ENCODE assay signal across 13 cellular contexts in the genomic region with DNA sequence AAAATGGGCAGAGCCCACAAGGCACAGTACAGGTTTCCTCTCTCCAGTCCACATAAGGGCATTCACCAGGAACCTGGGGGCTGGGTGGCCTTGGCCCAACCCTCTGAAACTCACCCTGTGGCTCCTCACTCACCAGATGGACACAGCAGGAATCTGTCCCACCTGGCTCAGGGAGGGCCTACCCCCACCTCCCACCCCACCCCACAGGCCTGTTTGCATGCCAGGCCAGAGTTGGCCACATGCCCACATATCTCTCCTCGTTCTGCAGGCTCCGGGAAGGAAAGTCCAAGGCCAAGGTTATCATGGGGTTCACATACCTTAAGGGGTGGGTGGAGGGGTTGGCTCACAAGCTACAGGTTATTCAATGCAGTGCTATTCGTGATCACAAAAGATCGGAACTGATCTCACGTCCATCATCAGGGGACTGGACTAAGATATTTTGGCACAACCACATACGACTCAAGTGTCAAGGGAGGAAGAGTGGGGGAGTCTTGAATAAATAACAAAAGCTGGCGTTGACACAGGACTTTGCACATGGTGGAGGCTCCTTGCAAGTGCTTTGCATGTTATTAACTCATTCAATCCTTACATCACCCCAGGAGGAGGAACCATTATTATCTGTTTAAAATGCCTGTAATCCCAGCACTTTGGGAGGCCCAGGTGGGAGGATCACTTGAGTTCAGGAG. TPM values are rescaled to one million over a fixed set of nuclear protein-coding genes. Genes with fewer than 3 reads are reported as not detected.
DNase-seq lines count a peak whose midpoint lies in the region; ATAC-seq, FAIRE-seq and TF ChIP-seq lines count a peak whose summit lies in the region.
"Had no signal": no experiment of that assay in that cellular context is flagged by ENCODE, and none has a peak within 500 bp of the region (broad histone marks: within the 10 kb centered on the region; RNA-seq: fewer than 3 reads in every experiment).

No MANE protein-coding gene starts in this region.

- H3K4me3 ChIP-seq in MG63 = no peak overlapping the region
- H3K4me3 ChIP-seq in HepG2 (replicated peaks in 1 of 3; ENCODE audit: insufficient read depth in 1 of 3, low read depth in 2 of 3, low read length in 3 of 3) = no peak overlapping the region
- H3K4me3 ChIP-seq: vagina had no signal

- CTCF ChIA-PET in HepG2 (lab: Yijun Ruan, JAX; ENCODE audit: low intra/inter-chr PET ratio, low total read pairs) = no interaction called here

- H3K36me3 ChIP-seq in MG63 (no peaks in the 10 kb centered on the region), HepG2 (replicated peaks in 1 of 2; ENCODE audit: control insufficient read depth in 1 of 2, insufficient read depth in 2 of 2, low read length in 2 of 2) (no peaks in the 10 kb centered on the region)
- H3K36me3 ChIP-seq: vagina had no signal

- H2AFZ ChIP-seq in HepG2 (ENCODE audit: low read length) = no peak overlapping the region

- H3K27ac ChIP-seq in HepG2 (ENCODE audit: extremely low read length, insufficient read depth, low read length) = peak overlapping the region; percentile 0
- H3K27ac ChIP-seq: vagina had no signal

- ATAC-seq in HepG2 (peak; percentile 49), GM18498 (IDR thresholded peaks at IDR 0.05; ENCODE audit: unreplicated experiment) (no peak)

- H3K4me1 ChIP-seq in HepG2 (ENCODE audit: insufficient read depth, low read length) = peaks cover 82% of the 10 kb centered on the region

- peak; percentile 47 for DNase-seq in A172 (ENCODE audit: low spot score)
- DNase-seq in MG63 = peak; percentile 24
- DNase-seq in astrocyte of the hippocampus (ENCODE audit: low read depth, low spot score) = peak; percentile 65
- DNase-seq in HepG2 (ENCODE audit: low spot score) = peak; percentile 94
- DNase-seq in islet precursor cell = no peak
- no peak for DNase-seq in NCI-H446 treated with DMSO at 0.1 percent for 48 hours (lab: John Stamatoyannopoulos, UW)
- DNase-seq in MV-4-11 (lab: John Stamatoyannopoulos, UW) = no peak
- DNase-seq: activated CD4-positive, alpha-beta T cell treated with anti-CD3 and anti-CD28 coated beads, Interleukin-2, amount 50 U/mL, for 48 hours; caudate nucleus; OCI-M1 had no signal

- POLR2A ChIA-PET in HepG2 (lab: Yijun Ruan, JAX) = interaction anchor here (0.5 to 1.0 kb wide), 2 partner anchors 65 to 569 kb away, joined by 3 to 4 read pairs; no protein-coding TSS in a partner anchor

- no peaks in the 10 kb centered on the region for H3K79me2 ChIP-seq in HepG2 (ENCODE audit: insufficient read depth, low read length)

- TF ChIP-seq RAD21 in HepG2 (CRISPR knock-in tag; IDR thresholded peaks at IDR 0.05) = no peak

- peak overlapping the region; percentile 40 for H3K4me2 ChIP-seq in HepG2 (ENCODE audit: low read depth, low read length)

- no peaks in the 10 kb centered on the region for H3K9me3 ChIP-seq in MG63
- no peaks in the 10 kb centered on the region for H3K9me3 ChIP-seq in HepG2 (ENCODE audit: low read length)
- H3K9me3 ChIP-seq: vagina had no signal

- TF ChIP-seq POLR2A in HepG2 (IDR thresholded peaks at IDR 0.05; ENCODE audit: insufficient read depth in 1 of 2, low read depth in 2 of 2, low read length in 2 of 2) = no peak

- TF ChIP-seq EP300 in HepG2 (IDR thresholded peaks at IDR 0.05; ENCODE audit: low read depth in 2 of 2, low read length in 2 of 2) (peak; percentile 61 to 77; a peak in 2 of 4 replicates), HepG2 (CRISPR knock-in tag; IDR thresholded peaks at IDR 0.05; ENCODE audit: borderline replicate concordance) (peak; percentile 67; the same call in 1 of the 2 replicates)

- no peak overlapping the region for H3K9ac ChIP-seq in HepG2 (ENCODE audit: insufficient read depth, low read depth, low read length)

- intact Hi-C loops in HepG2 (cut with micrococcal nuclease; ENCODE audit: unreplicated experiment) = loop anchor here (5.0 kb wide), 1 partner anchor 64 kb away; no protein-coding TSS in a partner anchor

- BruUV-seq in HepG2 (replicated peaks; lab: Mats Ljungman, UMichigan) = no TSS peak

- H4K20me1 ChIP-seq in HepG2 (ENCODE audit: insufficient read depth, low read length) = no peaks in the 10 kb centered on the region

- peak; percentile 91 for FAIRE-seq in HepG2 (lab: Jason Lieb, UNC)

- WGBS in HepG2 (ENCODE audit: low lambda C conversion rate) = 3% methylated on average over 7 of the region's 7 CpGs

- no peak for TF ChIP-seq CTCF in HepG2 (CRISPR knock-in tag; IDR thresholded peaks at IDR 0.05)

- in situ Hi-C loops in HepG2 (cut with HindIII; ENCODE audit: extremely low pct_ligation_motif_present, low pct_unique_long_range_greater_than_20kb) = no loop called here

- H3K27me3 ChIP-seq in MG63 = no peaks in the 10 kb centered on the region
- no peaks in the 10 kb centered on the region for H3K27me3 ChIP-seq in HepG2 (ENCODE audit: control insufficient read depth in 1 of 2, insufficient read depth in 2 of 2, low read length in 2 of 2)
- H3K27me3 ChIP-seq: vagina had no signal

TF ChIP-seq in HepG2, 621 proteins besides CTCF, POLR2A, EP300 and RAD21 (continues in another document):
- peak; percentile 46; the same call in 1 of the 2 replicates for TF ChIP-seq SOX5 (CRISPR knock-in tag; IDR thresholded peaks at IDR 0.05; ENCODE audit: borderline replicate concordance)
- TF ChIP-seq HOXD1 (CRISPR knock-in tag; IDR thresholded peaks at IDR 0.05) = no peak; the same call in 1 of the 2 replicates
- no peak for TF ChIP-seq SNRNP70 (IDR thresholded peaks at IDR 0.05; ENCODE audit: low read depth, low read length)
- TF ChIP-seq, protein P1, sequence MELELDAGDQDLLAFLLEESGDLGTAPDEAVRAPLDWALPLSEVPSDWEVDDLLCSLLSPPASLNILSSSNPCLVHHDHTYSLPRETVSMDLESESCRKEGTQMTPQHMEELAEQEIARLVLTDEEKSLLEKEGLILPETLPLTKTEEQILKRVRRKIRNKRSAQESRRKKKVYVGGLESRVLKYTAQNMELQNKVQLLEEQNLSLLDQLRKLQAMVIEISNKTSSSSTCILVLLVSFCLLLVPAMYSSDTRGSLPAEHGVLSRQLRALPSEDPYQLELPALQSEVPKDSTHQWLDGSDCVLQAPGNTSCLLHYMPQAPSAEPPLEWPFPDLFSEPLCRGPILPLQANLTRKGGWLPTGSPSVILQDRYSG (CRISPR knock-in tag; IDR thresholded peaks at IDR 0.05) = no peak
- TF ChIP-seq ZFX (CRISPR knock-in tag; IDR thresholded peaks at IDR 0.05; ENCODE audit: low read depth) = peak; percentile 60; the same call in 1 of the 2 replicates

RNA-seq across cellular contexts. Expression of gene RIPOR3, which starts 13.0 kb away (rescaled TPM):
- 0.07 TPM in 1 of 2 replicates, not detected in the other for total RNA-seq in A172 (2014; rRNA removed; shearing (Covaris generic))
- 0.07 TPM in 1 of 2 replicates, not detected in the other for total RNA-seq in MG63 (2014; rRNA removed; shearing (Covaris generic); ENCODE audit: low replicate concordance)
- not detected in 2 replicates for total RNA-seq in HepG2 (2016; rRNA removed; fragmentation: Illumina TruSeq; extraction: Trizol)
- not detected in 2 replicates for total RNA-seq in HepG2 (2016; cell fraction: cytosol; rRNA removed; fragmentation: Illumina TruSeq; extraction: Trizol; ENCODE audit: low read depth)
- not detected in 2 replicates for total RNA-seq in HepG2 (2016; cell fraction: insoluble cytoplasmic fraction; rRNA removed; fragmentation: Illumina TruSeq; extraction: Trizol)
- total RNA-seq in HepG2 (2016; cell fraction: membrane; rRNA removed; fragmentation: Illumina TruSeq; extraction: Trizol) = not detected in 2 replicates
- total RNA-seq in HepG2 (2016; cell fraction: nucleus; rRNA removed; fragmentation: Illumina TruSeq; extraction: Trizol) = not detected in 2 replicates
- 0.18 and 0.26 TPM in 2 replicates for polyA plus RNA-seq in HepG2 (2011; rRNA removed)
- polyA plus RNA-seq in HepG2 (2011; cell fraction: cytosol; rRNA removed) = 0.05 TPM in 2 replicates
- 1.9 and 2.1 TPM in 2 replicates for polyA plus RNA-seq in HepG2 (2011; cell fraction: nucleus; rRNA removed)
- polyA plus RNA-seq in HepG2 (2012) = 0.11 and 0.36 TPM in 2 replicates
- polyA plus RNA-seq in HepG2 (2016; cell fraction: cytosol; fragmentation: Illumina TruSeq; extraction: Trizol; ENCODE audit: low read depth) = not detected in 2 replicates
- polyA plus RNA-seq in HepG2 (2016; cell fraction: insoluble cytoplasmic fraction; fragmentation: Illumina TruSeq; extraction: Trizol; ENCODE audit: low read depth) = not detected in 2 replicates
- not detected in 2 replicates for polyA plus RNA-seq in HepG2 (2016; cell fraction: membrane; fragmentation: Illumina TruSeq; extraction: Trizol; ENCODE audit: low read depth)
- 0.13 TPM in 1 of 2 replicates, not detected in the other for polyA plus RNA-seq in HepG2 (2016; cell fraction: nucleus; fragmentation: Illumina TruSeq; extraction: Trizol; ENCODE audit: insufficient read depth, low read depth)
- 0.42 TPM in 1 of 2 replicates, not detected in the other for polyA minus RNA-seq in HepG2 (2011; rRNA and poly(A)+ RNA removed; ENCODE audit: low replicate concordance)
- not detected in 2 replicates for polyA minus RNA-seq in HepG2 (2011; cell fraction: cytosol; rRNA and poly(A)+ RNA removed)
- polyA minus RNA-seq in HepG2 (2011; cell fraction: nucleus; rRNA and poly(A)+ RNA removed) = 0.37 and 0.52 TPM in 2 replicates
- total RNA-seq: T-helper 2 cell treated with Interferon-gamma antibody and Interleukin-4, amounts not matched to agents 100 ng/mL and 5 ng/mL, for 36 hours had no signal

RNA-seq across cellular contexts. Expression of gene PARD6B, which starts 53.0 kb away (rescaled TPM):
- total RNA-seq in A172 (2014; rRNA removed; shearing (Covaris generic)) = 3.2 and 4.7 TPM in 2 replicates
- 2.0 and 2.4 TPM in 2 replicates for total RNA-seq in MG63 (2014; rRNA removed; shearing (Covaris generic); ENCODE audit: low replicate concordance)
- 22.2 and 26.6 TPM in 2 replicates for total RNA-seq in HepG2 (2016; rRNA removed; fragmentation: Illumina TruSeq; extraction: Trizol)
- 1.9 TPM in 2 replicates for total RNA-seq in HepG2 (2016; cell fraction: cytosol; rRNA removed; fragmentation: Illumina TruSeq; extraction: Trizol; ENCODE audit: low read depth)
- total RNA-seq in HepG2 (2016; cell fraction: insoluble cytoplasmic fraction; rRNA removed; fragmentation: Illumina TruSeq; extraction: Trizol) = 21.4 and 26.1 TPM in 2 replicates
- total RNA-seq in HepG2 (2016; cell fraction: membrane; rRNA removed; fragmentation: Illumina TruSeq; extraction: Trizol) = 10.5 and 11.8 TPM in 2 replicates
- total RNA-seq in HepG2 (2016; cell fraction: nucleus; rRNA removed; fragmentation: Illumina TruSeq; extraction: Trizol) = 12.5 and 14.9 TPM in 2 replicates
- 6.0 and 6.9 TPM in 2 replicates for polyA plus RNA-seq in HepG2 (2011; rRNA removed)
- polyA plus RNA-seq in HepG2 (2011; cell fraction: cytosol; rRNA removed) = 2.8 and 4.1 TPM in 2 replicates
- polyA plus RNA-seq in HepG2 (2011; cell fraction: nucleus; rRNA removed) = 2.6 and 3.1 TPM in 2 replicates
- polyA plus RNA-seq in HepG2 (2012) = 4.6 and 4.9 TPM in 2 replicates
- 0.35 and 0.57 TPM in 2 replicates for polyA plus RNA-seq in HepG2 (2016; cell fraction: cytosol; fragmentation: Illumina TruSeq; extraction: Trizol; ENCODE audit: low read depth)
- 8.8 and 9.1 TPM in 2 replicates for polyA plus RNA-seq in HepG2 (2016; cell fraction: insoluble cytoplasmic fraction; fragmentation: Illumina TruSeq; extraction: Trizol; ENCODE audit: low read depth)
- 2.6 and 2.7 TPM in 2 replicates for polyA plus RNA-seq in HepG2 (2016; cell fraction: membrane; fragmentation: Illumina TruSeq; extraction: Trizol; ENCODE audit: low read depth)
- 13.0 and 13.3 TPM in 2 replicates for polyA plus RNA-seq in HepG2 (2016; cell fraction: nucleus; fragmentation: Illumina TruSeq; extraction: Trizol; ENCODE audit: insufficient read depth, low read depth)
- polyA minus RNA-seq in HepG2 (2011; rRNA and poly(A)+ RNA removed; ENCODE audit: low replicate concordance) = 3.1 and 8.3 TPM in 2 replicates
- 22.0 and 24.4 TPM in 2 replicates for polyA minus RNA-seq in HepG2 (2011; cell fraction: cytosol; rRNA and poly(A)+ RNA removed)
- polyA minus RNA-seq in HepG2 (2011; cell fraction: nucleus; rRNA and poly(A)+ RNA removed) = 10.6 and 14.4 TPM in 2 replicates

Comparison
In these comparisons a context has a peak if more than half of its experiments do, and no peak if none do; other contexts are left out.
1. DNase-seq: peak in A172 (single experiment), MG63 (single experiment), astrocyte of the hippocampus (single experiment) and HepG2 (single experiment); none in islet precursor cell (single experiment), NCI-H446 treated with DMSO at 0.1 percent for 48 hours (single experiment) and MV-4-11 (single experiment).